1 cellular context compared by ENCODE assay signal in the genomic region with DNA sequence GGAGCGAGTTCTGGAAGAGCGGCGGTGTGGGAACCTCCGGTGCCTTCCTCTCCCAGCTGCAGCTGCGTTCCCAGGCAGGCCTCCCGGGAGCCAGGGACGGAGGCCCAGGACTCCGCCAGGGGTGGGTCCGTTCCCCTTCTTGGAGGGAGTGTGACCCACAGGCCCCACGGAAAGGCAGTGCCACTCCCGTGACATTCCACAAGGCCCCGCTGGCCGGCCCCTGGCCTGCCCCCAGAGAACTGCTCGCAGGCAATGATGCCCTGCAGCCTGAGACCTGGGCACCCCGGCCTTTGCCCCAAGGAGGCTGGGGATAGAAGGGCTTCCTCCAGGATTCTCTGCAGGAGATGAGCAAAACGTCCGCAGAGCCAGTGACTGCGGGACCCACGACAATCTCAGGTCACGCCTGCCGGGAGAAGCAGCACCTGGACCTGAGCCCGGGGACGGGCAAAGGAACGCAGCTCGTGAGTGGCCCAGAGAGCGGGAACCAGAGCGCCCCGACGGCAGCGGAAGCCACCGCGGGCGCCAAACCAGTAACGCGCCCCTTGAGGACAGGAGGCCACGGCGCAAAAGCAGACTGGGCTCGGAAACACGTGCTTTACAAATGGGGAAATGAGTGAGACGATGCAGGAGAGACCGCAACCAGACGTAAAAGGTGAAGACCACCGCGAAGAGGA.
TF ChIP-seq lines count a peak whose summit lies in the region.

No MANE protein-coding gene starts in this region.

TF ChIP-seq in WTC11, 78 proteins besides CTCF, POLR2A, EP300 and RAD21 (continued from another document):
- TF ChIP-seq, protein P1, sequence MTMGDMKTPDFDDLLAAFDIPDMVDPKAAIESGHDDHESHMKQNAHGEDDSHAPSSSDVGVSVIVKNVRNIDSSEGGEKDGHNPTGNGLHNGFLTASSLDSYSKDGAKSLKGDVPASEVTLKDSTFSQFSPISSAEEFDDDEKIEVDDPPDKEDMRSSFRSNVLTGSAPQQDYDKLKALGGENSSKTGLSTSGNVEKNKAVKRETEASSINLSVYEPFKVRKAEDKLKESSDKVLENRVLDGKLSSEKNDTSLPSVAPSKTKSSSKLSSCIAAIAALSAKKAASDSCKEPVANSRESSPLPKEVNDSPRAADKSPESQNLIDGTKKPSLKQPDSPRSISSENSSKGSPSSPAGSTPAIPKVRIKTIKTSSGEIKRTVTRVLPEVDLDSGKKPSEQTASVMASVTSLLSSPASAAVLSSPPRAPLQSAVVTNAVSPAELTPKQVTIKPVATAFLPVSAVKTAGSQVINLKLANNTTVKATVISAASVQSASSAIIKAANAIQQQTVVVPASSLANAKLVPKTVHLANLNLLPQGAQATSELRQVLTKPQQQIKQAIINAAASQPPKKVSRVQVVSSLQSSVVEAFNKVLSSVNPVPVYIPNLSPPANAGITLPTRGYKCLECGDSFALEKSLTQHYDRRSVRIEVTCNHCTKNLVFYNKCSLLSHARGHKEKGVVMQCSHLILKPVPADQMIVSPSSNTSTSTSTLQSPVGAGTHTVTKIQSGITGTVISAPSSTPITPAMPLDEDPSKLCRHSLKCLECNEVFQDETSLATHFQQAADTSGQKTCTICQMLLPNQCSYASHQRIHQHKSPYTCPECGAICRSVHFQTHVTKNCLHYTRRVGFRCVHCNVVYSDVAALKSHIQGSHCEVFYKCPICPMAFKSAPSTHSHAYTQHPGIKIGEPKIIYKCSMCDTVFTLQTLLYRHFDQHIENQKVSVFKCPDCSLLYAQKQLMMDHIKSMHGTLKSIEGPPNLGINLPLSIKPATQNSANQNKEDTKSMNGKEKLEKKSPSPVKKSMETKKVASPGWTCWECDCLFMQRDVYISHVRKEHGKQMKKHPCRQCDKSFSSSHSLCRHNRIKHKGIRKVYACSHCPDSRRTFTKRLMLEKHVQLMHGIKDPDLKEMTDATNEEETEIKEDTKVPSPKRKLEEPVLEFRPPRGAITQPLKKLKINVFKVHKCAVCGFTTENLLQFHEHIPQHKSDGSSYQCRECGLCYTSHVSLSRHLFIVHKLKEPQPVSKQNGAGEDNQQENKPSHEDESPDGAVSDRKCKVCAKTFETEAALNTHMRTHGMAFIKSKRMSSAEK (CRISPR knock-in tag; IDR thresholded peaks at IDR 0.05; ENCODE audit: borderline replicate concordance), result no peak
- TF ChIP-seq, protein P2, sequence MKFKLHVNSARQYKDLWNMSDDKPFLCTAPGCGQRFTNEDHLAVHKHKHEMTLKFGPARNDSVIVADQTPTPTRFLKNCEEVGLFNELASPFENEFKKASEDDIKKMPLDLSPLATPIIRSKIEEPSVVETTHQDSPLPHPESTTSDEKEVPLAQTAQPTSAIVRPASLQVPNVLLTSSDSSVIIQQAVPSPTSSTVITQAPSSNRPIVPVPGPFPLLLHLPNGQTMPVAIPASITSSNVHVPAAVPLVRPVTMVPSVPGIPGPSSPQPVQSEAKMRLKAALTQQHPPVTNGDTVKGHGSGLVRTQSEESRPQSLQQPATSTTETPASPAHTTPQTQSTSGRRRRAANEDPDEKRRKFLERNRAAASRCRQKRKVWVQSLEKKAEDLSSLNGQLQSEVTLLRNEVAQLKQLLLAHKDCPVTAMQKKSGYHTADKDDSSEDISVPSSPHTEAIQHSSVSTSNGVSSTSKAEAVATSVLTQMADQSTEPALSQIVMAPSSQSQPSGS (CRISPR knock-in tag; IDR thresholded peaks at IDR 0.05; ENCODE audit: borderline replicate concordance, low read depth), result no peak
- TF ChIP-seq IRF2 (CRISPR knock-in tag; IDR thresholded peaks at IDR 0.05; ENCODE audit: borderline replicate concordance, low read depth), result no peak
- TF ChIP-seq RELA (CRISPR knock-in tag; IDR thresholded peaks at IDR 0.05; ENCODE audit: borderline replicate concordance), result no peak
- no peak for TF ChIP-seq NFE2L1 (CRISPR knock-in tag; IDR thresholded peaks at IDR 0.05)
- no peak for TF ChIP-seq PRRX2 (CRISPR knock-in tag; IDR thresholded peaks at IDR 0.05)
- TF ChIP-seq, protein P3, sequence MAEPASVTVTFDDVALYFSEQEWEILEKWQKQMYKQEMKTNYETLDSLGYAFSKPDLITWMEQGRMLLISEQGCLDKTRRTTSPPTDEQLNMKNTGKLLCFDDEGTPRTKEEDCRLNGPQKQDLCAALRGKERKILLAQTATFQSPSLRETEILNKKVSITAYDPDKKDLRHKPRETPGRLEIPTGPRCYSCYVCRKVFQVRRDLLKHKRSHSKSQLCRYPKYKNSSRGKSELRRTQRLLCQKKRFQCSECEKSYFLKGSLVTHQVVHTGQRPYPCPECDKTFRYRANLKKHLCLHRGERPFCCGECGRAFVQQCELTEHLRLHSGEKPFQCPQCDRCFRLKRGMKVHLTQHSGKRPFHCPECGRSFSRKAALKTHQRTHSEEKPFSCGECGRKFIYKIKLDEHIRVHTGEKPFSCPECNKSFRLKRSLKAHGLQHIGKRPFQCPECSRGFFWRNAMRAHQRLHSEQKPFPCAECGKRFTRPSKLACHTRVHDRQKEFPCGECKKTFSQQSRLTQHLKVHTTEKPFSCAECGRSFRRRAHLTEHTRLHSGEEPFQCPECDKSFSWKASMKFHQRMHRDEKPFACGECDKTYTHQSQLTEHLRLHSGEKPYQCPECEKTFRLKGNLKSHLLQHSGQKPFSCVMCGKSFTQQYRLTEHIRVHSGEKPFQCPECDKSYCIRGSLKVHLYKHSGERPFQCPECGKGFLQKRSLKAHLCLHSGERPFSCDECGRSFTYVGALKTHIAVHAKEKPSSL (CRISPR knock-in tag; conservative IDR thresholded peaks at IDR 0.05), result no peak
- TF ChIP-seq NFATC4 (CRISPR knock-in tag; IDR thresholded peaks at IDR 0.05), result no peak
- TF ChIP-seq, protein P4, sequence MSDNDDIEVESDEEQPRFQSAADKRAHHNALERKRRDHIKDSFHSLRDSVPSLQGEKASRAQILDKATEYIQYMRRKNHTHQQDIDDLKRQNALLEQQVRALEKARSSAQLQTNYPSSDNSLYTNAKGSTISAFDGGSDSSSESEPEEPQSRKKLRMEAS (CRISPR knock-in tag; IDR thresholded peaks at IDR 0.05), result no peak; the same call in 1 of the 2 replicates
- no peak for TF ChIP-seq SP1 (CRISPR knock-in tag; conservative IDR thresholded peaks at IDR 0.05)
- no peak for TF ChIP-seq GRHL2 (CRISPR knock-in tag; IDR thresholded peaks at IDR 0.05; ENCODE audit: insufficient replicate concordance, severe bottlenecking)
- TF ChIP-seq, protein P5, sequence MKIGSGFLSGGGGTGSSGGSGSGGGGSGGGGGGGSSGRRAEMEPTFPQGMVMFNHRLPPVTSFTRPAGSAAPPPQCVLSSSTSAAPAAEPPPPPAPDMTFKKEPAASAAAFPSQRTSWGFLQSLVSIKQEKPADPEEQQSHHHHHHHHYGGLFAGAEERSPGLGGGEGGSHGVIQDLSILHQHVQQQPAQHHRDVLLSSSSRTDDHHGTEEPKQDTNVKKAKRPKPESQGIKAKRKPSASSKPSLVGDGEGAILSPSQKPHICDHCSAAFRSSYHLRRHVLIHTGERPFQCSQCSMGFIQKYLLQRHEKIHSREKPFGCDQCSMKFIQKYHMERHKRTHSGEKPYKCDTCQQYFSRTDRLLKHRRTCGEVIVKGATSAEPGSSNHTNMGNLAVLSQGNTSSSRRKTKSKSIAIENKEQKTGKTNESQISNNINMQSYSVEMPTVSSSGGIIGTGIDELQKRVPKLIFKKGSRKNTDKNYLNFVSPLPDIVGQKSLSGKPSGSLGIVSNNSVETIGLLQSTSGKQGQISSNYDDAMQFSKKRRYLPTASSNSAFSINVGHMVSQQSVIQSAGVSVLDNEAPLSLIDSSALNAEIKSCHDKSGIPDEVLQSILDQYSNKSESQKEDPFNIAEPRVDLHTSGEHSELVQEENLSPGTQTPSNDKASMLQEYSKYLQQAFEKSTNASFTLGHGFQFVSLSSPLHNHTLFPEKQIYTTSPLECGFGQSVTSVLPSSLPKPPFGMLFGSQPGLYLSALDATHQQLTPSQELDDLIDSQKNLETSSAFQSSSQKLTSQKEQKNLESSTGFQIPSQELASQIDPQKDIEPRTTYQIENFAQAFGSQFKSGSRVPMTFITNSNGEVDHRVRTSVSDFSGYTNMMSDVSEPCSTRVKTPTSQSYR (CRISPR knock-in tag; IDR thresholded peaks at IDR 0.05), result no peak
- TF ChIP-seq FOXJ3 (CRISPR knock-in tag; IDR thresholded peaks at IDR 0.05; ENCODE audit: borderline replicate concordance), result no peak
- no peak for TF ChIP-seq ZNF416 (CRISPR knock-in tag; IDR thresholded peaks at IDR 0.05)
- no peak for TF ChIP-seq SOX15 (CRISPR knock-in tag; IDR thresholded peaks at IDR 0.05)
TF ChIP-seq in WTC11: peak in this region for 0.
